In the genomic region with DNA sequence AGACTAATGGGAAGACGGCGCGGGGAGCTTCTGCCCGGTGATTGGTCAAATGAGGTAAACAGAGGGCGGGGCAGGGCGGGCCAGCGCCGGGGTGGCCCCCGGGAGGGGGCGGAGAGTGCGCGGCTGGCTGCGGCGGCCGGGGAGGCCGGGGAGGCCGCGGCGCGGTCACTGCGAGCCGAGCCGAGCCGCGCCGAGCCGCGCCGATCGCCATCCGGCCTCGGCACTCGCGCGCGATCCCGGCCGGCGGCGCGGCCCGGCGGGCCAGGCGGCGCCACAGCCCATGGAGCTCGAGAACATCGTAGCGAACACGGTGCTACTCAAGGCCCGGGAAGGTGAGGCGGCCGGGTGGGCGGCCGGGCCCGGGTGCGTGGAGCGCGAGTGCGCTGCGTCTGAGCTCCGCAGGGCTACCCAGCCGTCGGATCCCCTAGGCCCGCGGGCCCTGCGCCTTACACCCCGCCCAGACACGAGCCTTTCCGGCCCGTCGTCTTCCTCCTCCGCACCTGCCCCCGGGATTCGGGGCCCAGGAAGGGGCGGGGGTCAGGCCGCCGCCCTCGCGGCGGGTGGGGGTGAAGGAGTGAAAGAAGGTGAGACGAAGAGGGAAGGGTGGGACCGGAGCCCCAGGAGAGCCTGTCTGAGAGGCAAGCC, we compare ENCODE assay signal across 8 cellular contexts. TPM values are rescaled to one million over a fixed set of nuclear protein-coding genes. Genes with fewer than 3 reads are reported as not detected.
DNase-seq lines count a peak whose midpoint lies in the region; ATAC-seq, FAIRE-seq and TF ChIP-seq lines count a peak whose summit lies in the region.

A gene (plus strand): TSS at position 111 of the 645 bp plus-strand sequence. CDS start 170 bp downstream, at position 281.

- in situ Hi-C loops in SK-MEL-5 (cut with HindIII; ENCODE audit: low pct_unique_long_range_greater_than_20kb, low sequenced_read_pairs), result no loop called here

- intact Hi-C loops in left ventricle myocardium superior (cut with micrococcal nuclease), result no loop called here

- peak; percentile 12 for ATAC-seq in HG03064 (IDR thresholded peaks at IDR 0.05; ENCODE audit: low read depth, unreplicated experiment)
- ATAC-seq in activated naive CD8-positive, alpha-beta T cell treated with anti-CD3 and anti-CD28 coated beads, Interleukin-2, amount 50 U/mL, for 24 hours, result peak; percentile 54
- no peak for ATAC-seq in left ventricle myocardium superior

- no peak for FAIRE-seq in GM19239 (lab: Jason Lieb, UNC)

- H3K4me3 ChIP-seq in retinal pigment epithelial cell (ENCODE audit: low read length), result peak within 1 kb of the TSS; percentile 69

- peak within 1 kb of the TSS; percentile 97 for H3K27ac Mint-ChIP-seq in activated naive CD8-positive, alpha-beta T cell treated with anti-CD3 and anti-CD28 coated beads, Interleukin-2, amount 50 U/mL, for 24 hours

- no peak for TF ChIP-seq CTCF in retinal pigment epithelial cell (conservative IDR thresholded peaks at IDR 0.05; ENCODE audit: low read depth, low read length)

- peak within 1 kb of the TSS; percentile 91 for H3K4me3 Mint-ChIP-seq in activated naive CD8-positive, alpha-beta T cell treated with anti-CD3 and anti-CD28 coated beads, Interleukin-2, amount 50 U/mL, for 24 hours

- H3K4me1 Mint-ChIP-seq in activated naive CD8-positive, alpha-beta T cell treated with anti-CD3 and anti-CD28 coated beads, Interleukin-2, amount 50 U/mL, for 24 hours, result peaks cover 57% of the 10 kb centered on the region

- peak; percentile 63 for DNase-seq in stimulated activated CD4-positive, alpha-beta T cell treated with anti-CD3 and anti-CD28 coated beads, Interleukin-12 subunit alpha, Interleukin-12 subunit beta, amount 100 ng/mL, for 4 hours
- no peak for DNase-seq in stimulated activated CD4-positive, alpha-beta T cell treated with anti-CD3 and anti-CD28 coated beads, Interleukin-2, amount 100 ng/mL, for 48 hours
- DNase-seq in SK-MEL-5 (ENCODE audit: low read depth, low spot score), result no peak
- peak; percentile 71 for DNase-seq in activated naive CD8-positive, alpha-beta T cell treated with anti-CD3 and anti-CD28 coated beads, Interleukin-2, amount 50 U/mL, for 24 hours
- DNase-seq in left ventricle myocardium superior, result no peak
- no peak for DNase-seq in retinal pigment epithelial cell (ENCODE audit: low read depth)
- DNase-seq in GM19239 (ENCODE audit: insufficient read length, low spot score), result no peak

- H3K27me3 Mint-ChIP-seq in activated naive CD8-positive, alpha-beta T cell treated with anti-CD3 and anti-CD28 coated beads, Interleukin-2, amount 50 U/mL, for 24 hours, result peaks cover 3% of the 10 kb centered on the region

- H3K36me3 Mint-ChIP-seq in activated naive CD8-positive, alpha-beta T cell treated with anti-CD3 and anti-CD28 coated beads, Interleukin-2, amount 50 U/mL, for 24 hours (ENCODE audit: low read depth), result peaks cover 27% of the 10 kb centered on the region

- no peaks in the 10 kb centered on the region for H3K9me3 Mint-ChIP-seq in activated naive CD8-positive, alpha-beta T cell treated with anti-CD3 and anti-CD28 coated beads, Interleukin-2, amount 50 U/mL, for 24 hours

RNA-seq across cellular contexts. Expression of the gene that starts here (rescaled TPM):
- total RNA-seq in SK-MEL-5 (2014; rRNA removed; shearing (Covaris generic)), result 18.9 and 19.4 TPM in 2 replicates
- polyA plus RNA-seq in SK-MEL-5 (2015; cell fraction: cytosol; rRNA removed), result 29.6 and 35.1 TPM in 2 replicates
- polyA plus RNA-seq in SK-MEL-5 (2015; cell fraction: nucleus; rRNA removed), result 16.4 and 25.6 TPM in 2 replicates
- 17.6 TPM for total RNA-seq in left ventricle myocardium superior

Comparison
In these comparisons a context has a peak if more than half of its experiments do, and no peak if none do; other contexts are left out.
1. DNase-seq: peak in stimulated activated CD4-positive, alpha-beta T cell treated with anti-CD3 and anti-CD28 coated beads, Interleukin-12 subunit alpha, Interleukin-12 subunit beta, amount 100 ng/mL, for 4 hours (single experiment) and activated naive CD8-positive, alpha-beta T cell treated with anti-CD3 and anti-CD28 coated beads, Interleukin-2, amount 50 U/mL, for 24 hours (single experiment); none in stimulated activated CD4-positive, alpha-beta T cell treated with anti-CD3 and anti-CD28 coated beads, Interleukin-2, amount 100 ng/mL, for 48 hours (0 of 2), SK-MEL-5 (single experiment), left ventricle myocardium superior (single experiment), retinal pigment epithelial cell (single experiment) and GM19239 (single experiment).